12 cellular contexts compared by ENCODE assay signal in genomic region chr6:132750455-132751248, GRCh38. TPM values are rescaled to one million over a fixed set of nuclear protein-coding genes. Genes with fewer than 3 reads are reported as not detected.
DNase-seq lines count a peak whose midpoint lies in the region; ATAC-seq, FAIRE-seq and TF ChIP-seq lines count a peak whose summit lies in the region.
"Had no signal": no experiment of that assay in that cellular context is flagged by ENCODE, and none has a peak within 500 bp of the region (broad histone marks: within the 10 kb centered on the region; RNA-seq: fewer than 3 reads in every experiment).

No MANE protein-coding gene starts in this region.

- no TSS peak for BruUV-seq in PC-9 (replicated peaks; lab: Mats Ljungman, UMichigan)

- no peaks in the 10 kb centered on the region for H3K27me3 ChIP-seq in PC-9 (ENCODE audit: insufficient read depth, low read depth)

- H3K27ac ChIP-seq in PC-9: no peak overlapping the region

- H3K4me3 ChIP-seq in PC-9: no peak overlapping the region

- H3K36me3 Mint-ChIP-seq in activated naive CD8-positive, alpha-beta T cell treated with anti-CD3 and anti-CD28 coated beads, Interleukin-2, amount 10 ng/mL, durations not matched to agents 7 days and 5 days: peaks cover 60% of the 10 kb centered on the region
- H3K36me3 Mint-ChIP-seq: type B pancreatic cell had no signal

- POLR2A ChIA-PET in activated naive CD8-positive, alpha-beta T cell treated with anti-CD3 and anti-CD28 coated beads, Interleukin-2, amount 10 ng/mL, durations not matched to agents 7 days and 5 days (lab: Charles Lee): no interaction called here
- POLR2A ChIA-PET in PC-9 (lab: Charles Lee; ENCODE audit: unreplicated experiment): no interaction called here

- no peaks in the 10 kb centered on the region for H3K79me2 ChIP-seq in PC-9 (ENCODE audit: low read depth)

- no peaks in the 10 kb centered on the region for H3F3A ChIP-seq in PC-9 (ENCODE audit: insufficient read depth, low read depth)

- no peaks in the 10 kb centered on the region for H3K9me3 ChIP-seq in PC-9 (ENCODE audit: insufficient read depth, low read depth)

- intact Hi-C loops in PC-9 (cut with micrococcal nuclease; ENCODE audit: unreplicated experiment): no loop called here

- FAIRE-seq in GM18507 (lab: Jason Lieb, UNC): peak; percentile 88

- CTCF ChIA-PET in PC-9 (lab: Charles Lee): no interaction called here

- H3K9me2 ChIP-seq in PC-9 (ENCODE audit: insufficient read depth): no peaks in the 10 kb centered on the region

- H3K4me1 Mint-ChIP-seq in activated naive CD8-positive, alpha-beta T cell treated with anti-CD3 and anti-CD28 coated beads, Interleukin-2, amount 10 ng/mL, durations not matched to agents 7 days and 5 days: peaks cover 20% of the 10 kb centered on the region

- ATAC-seq in GM19468 (IDR thresholded peaks at IDR 0.05; ENCODE audit: extremely low read depth, unreplicated experiment): peak; percentile 78
- ATAC-seq in HG03060 (IDR thresholded peaks at IDR 0.05; ENCODE audit: low read depth, unreplicated experiment): peak; percentile 82
- ATAC-seq in activated naive CD8-positive, alpha-beta T cell treated with anti-CD3 and anti-CD28 coated beads, Interleukin-2, amount 10 ng/mL, durations not matched to agents 7 days and 5 days (ENCODE audit: low read depth): no peak

- TF ChIP-seq CTCF in PC-9 (conservative IDR thresholded peaks at IDR 0.05): no peak

- no peaks in the 10 kb centered on the region for H3K36me3 ChIP-seq in PC-9 (ENCODE audit: low read depth)

- no peak overlapping the region for H2AFZ ChIP-seq in PC-9

- H3K27me3 Mint-ChIP-seq in activated naive CD8-positive, alpha-beta T cell treated with anti-CD3 and anti-CD28 coated beads, Interleukin-2, amount 10 ng/mL, durations not matched to agents 7 days and 5 days: no peaks in the 10 kb centered on the region
- H3K27me3 Mint-ChIP-seq: type B pancreatic cell had no signal

- H3K4me3 Mint-ChIP-seq in activated naive CD8-positive, alpha-beta T cell treated with anti-CD3 and anti-CD28 coated beads, Interleukin-2, amount 10 ng/mL, durations not matched to agents 7 days and 5 days: peak overlapping the region; percentile 29
- H3K4me3 Mint-ChIP-seq: type B pancreatic cell had no signal

- H3K4me1 ChIP-seq in PC-9 (replicated peaks; ENCODE audit: insufficient read depth): no peaks in the 10 kb centered on the region

- no peak overlapping the region for H3K27ac Mint-ChIP-seq in activated naive CD8-positive, alpha-beta T cell treated with anti-CD3 and anti-CD28 coated beads, Interleukin-2, amount 10 ng/mL, durations not matched to agents 7 days and 5 days
- H3K27ac Mint-ChIP-seq: type B pancreatic cell had no signal

- H4K20me1 ChIP-seq in PC-9 (ENCODE audit: insufficient read depth): no peaks in the 10 kb centered on the region

- DNase-seq in GM18507 (ENCODE audit: extremely low spot score, insufficient read length, low read depth) (no peak), AG08395 (ENCODE audit: low spot score) (no peak), PC-9 (no peak), SIG-M5 (lab: John Stamatoyannopoulos, UW) (no peak), C1 segment of cervical spinal cord (lab: John Stamatoyannopoulos, UW) (no peak)
- no peak for DNase-seq in activated naive CD8-positive, alpha-beta T cell treated with anti-CD3 and anti-CD28 coated beads, Interleukin-2, amount 10 ng/mL, durations not matched to agents 7 days and 5 days
- DNase-seq: NCI-H446; stimulated activated CD4-positive, alpha-beta T cell treated with anti-CD3 and anti-CD28 coated beads, Interleukin-1b, Interleukin-23, amount 100 ng/mL, for 48 hours had no signal

- no peak overlapping the region for H3K4me2 ChIP-seq in PC-9

- peaks cover 4% of the 10 kb centered on the region for H3K9me3 Mint-ChIP-seq in activated naive CD8-positive, alpha-beta T cell treated with anti-CD3 and anti-CD28 coated beads, Interleukin-2, amount 10 ng/mL, durations not matched to agents 7 days and 5 days
- H3K9me3 Mint-ChIP-seq: type B pancreatic cell had no signal

RNA-seq across cellular contexts. Expression of gene VNN2, which starts 7.1 kb away (rescaled TPM):
- 10 to 100 TPM; 30.4 to 31.5 TPM for total RNA-seq in activated naive CD8-positive, alpha-beta T cell treated with anti-CD3 and anti-CD28 coated beads, Interleukin-2, amount 10 ng/mL, durations not matched to agents 7 days and 5 days
- total RNA-seq in PC-9 (2021): 1.2 TPM in 1 of 2 replicates, not detected in the other
- total RNA-seq: fibroblast of villous mesenchyme had no signal

RNA-seq across cellular contexts. Expression of gene VNN1, which starts 36.8 kb away (rescaled TPM):
- not detected for total RNA-seq in activated naive CD8-positive, alpha-beta T cell treated with anti-CD3 and anti-CD28 coated beads, Interleukin-2, amount 10 ng/mL, durations not matched to agents 7 days and 5 days
- 0.65 and 1.6 TPM in 2 replicates for total RNA-seq in PC-9 (2021)

RNA-seq across cellular contexts. Expression of gene SLC18B1, which starts 47.8 kb away (rescaled TPM):
- 1 to 10 TPM; 8.3 to 8.8 TPM for total RNA-seq in activated naive CD8-positive, alpha-beta T cell treated with anti-CD3 and anti-CD28 coated beads, Interleukin-2, amount 10 ng/mL, durations not matched to agents 7 days and 5 days
- total RNA-seq in PC-9 (2021): 18.0 and 20.8 TPM in 2 replicates

Comparison
In these comparisons a context has a peak if more than half of its experiments do, and no peak if none do; other contexts are left out.
1. RNA of gene VNN2, which starts 7.1 kb away (total RNA-seq): 30.4 to 31.5 TPM in activated naive CD8-positive, alpha-beta T cell treated with anti-CD3 and anti-CD28 coated beads, Interleukin-2, amount 10 ng/mL, durations not matched to agents 7 days and 5 days; 1.2 TPM in PC-9; every median in the first group is over 10 times any median in the second.